Comparison of ENCODE assay signal across 9 cellular contexts in genomic region chr10:132225849-132226205, GRCh38. TPM values are rescaled to one million over a fixed set of nuclear protein-coding genes. Genes with fewer than 3 reads are reported as not detected.
"Had no signal": no experiment of that assay in that cellular context is flagged by ENCODE, and none has a peak within 500 bp of the region (broad histone marks: within the 10 kb centered on the region; RNA-seq: fewer than 3 reads in every experiment).

No MANE protein-coding gene starts in this region.

- H3K4me3 ChIP-seq: GM23248, HAP-1, K562 had no signal

- H3K9ac ChIP-seq: GM23248 had no signal

- FAIRE-seq: HTR-8/SVneo, K562 had no signal

- H3K27ac ChIP-seq: GM23248 had no signal

- H3K4me1 ChIP-seq: HAP-1 had no signal

- H3K9me3 ChIP-seq: HAP-1 had no signal

- DNase-seq: GM23248, GOT3, H7, IMR-90 had no signal

- H3K36me3 ChIP-seq: HAP-1 had no signal

- ATAC-seq: HCT116, K562 had no signal

RNA-seq across cellular contexts. Expression of gene DPYSL4, which starts 39.1 kb away (rescaled TPM):
- total RNA-seq: HT-29, K562 had no signal
